In the genomic region with DNA sequence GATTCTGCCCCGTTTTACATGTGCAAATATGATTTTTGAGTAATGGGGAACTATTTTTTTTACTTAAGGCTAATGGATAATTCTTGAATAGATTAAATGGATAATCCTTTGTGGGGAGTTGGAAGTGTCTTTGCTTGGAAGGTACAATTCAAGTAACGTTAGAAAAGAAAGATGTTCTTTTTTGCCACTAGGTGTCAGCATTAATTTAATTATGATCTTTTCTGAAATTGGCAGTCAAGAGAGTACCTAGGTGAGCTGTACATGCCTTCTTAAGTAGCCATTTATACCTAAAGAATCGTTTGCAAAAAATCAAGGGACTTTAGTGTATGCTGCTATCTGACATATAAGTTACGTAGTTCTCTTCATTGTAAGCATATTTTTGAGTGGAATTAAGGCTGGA, we compare ENCODE assay signal across 8 cellular contexts. TPM values are rescaled to one million over a fixed set of nuclear protein-coding genes. Genes with fewer than 3 reads are reported as not detected.
DNase-seq lines count a peak whose midpoint lies in the region; ATAC-seq and TF ChIP-seq lines count a peak whose summit lies in the region.

No MANE protein-coding gene starts in this region.

- CTCF ChIA-PET in activated CD4-positive, alpha-beta T cell treated with anti-CD3 and anti-CD28 coated beads, Interleukin-2, amount 10 ng/mL, durations not matched to agents 7 days and 5 days (lab: Charles Lee) = interaction anchor here (0.6 to 1.8 kb wide), 16 partner anchors 8 to 344 kb away, joined by 3 to 8 read pairs (median 4); a partner anchor contains a TSS
- CTCF ChIA-PET in activated CD4-positive, alpha-beta memory T cell treated with anti-CD3 and anti-CD28 coated beads, Interleukin-2, amount 10 ng/mL, durations not matched to agents 7 days and 5 days (lab: Charles Lee) = interaction anchor here (0.6 to 5.2 kb wide), 33 partner anchors 9 to 397 kb away, joined by 3 to 54 read pairs (median 4); a partner anchor contains a TSS

- peak; percentile 60 for TF ChIP-seq CTCF in glutamatergic neuron (IDR thresholded peaks at IDR 0.05; ENCODE audit: partially characterized antibody, unreplicated experiment)
- TF ChIP-seq CTCF in retinal pigment epithelial cell (conservative IDR thresholded peaks at IDR 0.05; ENCODE audit: low read depth, low read length) = peak; percentile 35

- H3K36me3 Mint-ChIP-seq in activated CD4-positive, alpha-beta T cell treated with anti-CD3 and anti-CD28 coated beads, Interleukin-2, amount 10 ng/mL, durations not matched to agents 7 days and 5 days (ENCODE audit: low read depth) = peaks cover 8% of the 10 kb centered on the region
- H3K36me3 Mint-ChIP-seq in activated CD4-positive, alpha-beta memory T cell treated with anti-CD3 and anti-CD28 coated beads, Interleukin-2, amount 10 ng/mL, durations not matched to agents 7 days and 5 days (ENCODE audit: low read depth) = peaks cover 17% of the 10 kb centered on the region
- H3K36me3 Mint-ChIP-seq in glutamatergic neuron (ENCODE audit: unreplicated experiment) = no peaks in the 10 kb centered on the region

- H3K4me1 Mint-ChIP-seq in activated CD4-positive, alpha-beta T cell treated with anti-CD3 and anti-CD28 coated beads, Interleukin-2, amount 10 ng/mL, durations not matched to agents 7 days and 5 days = peaks cover 39% of the 10 kb centered on the region
- peaks cover 36% of the 10 kb centered on the region for H3K4me1 Mint-ChIP-seq in activated CD4-positive, alpha-beta memory T cell treated with anti-CD3 and anti-CD28 coated beads, Interleukin-2, amount 10 ng/mL, durations not matched to agents 7 days and 5 days
- peaks cover 15% of the 10 kb centered on the region for H3K4me1 Mint-ChIP-seq in glutamatergic neuron (ENCODE audit: low read depth, unreplicated experiment)

- POLR2A ChIA-PET in activated CD4-positive, alpha-beta T cell treated with anti-CD3 and anti-CD28 coated beads, Interleukin-2, amount 10 ng/mL, durations not matched to agents 7 days and 5 days (lab: Charles Lee) = interaction anchor here (1.2 kb wide), 1 partner anchor 217 kb away, joined by 3 read pairs; no protein-coding TSS in a partner anchor
- POLR2A ChIA-PET in activated CD4-positive, alpha-beta memory T cell treated with anti-CD3 and anti-CD28 coated beads, Interleukin-2, amount 10 ng/mL, durations not matched to agents 7 days and 5 days (lab: Charles Lee) = interaction anchor here (1.2 to 2.0 kb wide), 5 partner anchors 67 to 341 kb away, joined by 3 to 10 read pairs (median 6); a partner anchor contains a TSS

- peaks cover 3% of the 10 kb centered on the region for H3K27me3 Mint-ChIP-seq in activated CD4-positive, alpha-beta T cell treated with anti-CD3 and anti-CD28 coated beads, Interleukin-2, amount 10 ng/mL, durations not matched to agents 7 days and 5 days
- peaks cover 4% of the 10 kb centered on the region for H3K27me3 Mint-ChIP-seq in activated CD4-positive, alpha-beta memory T cell treated with anti-CD3 and anti-CD28 coated beads, Interleukin-2, amount 10 ng/mL, durations not matched to agents 7 days and 5 days
- no peaks in the 10 kb centered on the region for H3K27me3 Mint-ChIP-seq in glutamatergic neuron (ENCODE audit: unreplicated experiment)

- H3K9me3 Mint-ChIP-seq in activated CD4-positive, alpha-beta T cell treated with anti-CD3 and anti-CD28 coated beads, Interleukin-2, amount 10 ng/mL, durations not matched to agents 7 days and 5 days = no peaks in the 10 kb centered on the region
- H3K9me3 Mint-ChIP-seq in activated CD4-positive, alpha-beta memory T cell treated with anti-CD3 and anti-CD28 coated beads, Interleukin-2, amount 10 ng/mL, durations not matched to agents 7 days and 5 days = no peaks in the 10 kb centered on the region
- H3K9me3 Mint-ChIP-seq in glutamatergic neuron (ENCODE audit: unreplicated experiment) = peaks cover 2% of the 10 kb centered on the region

- no peak for DNase-seq in activated CD4-positive, alpha-beta T cell treated with anti-CD3 and anti-CD28 coated beads, Interleukin-2, amount 10 ng/mL, durations not matched to agents 7 days and 5 days
- DNase-seq in activated CD4-positive, alpha-beta T cell treated with anti-CD3 and anti-CD28 coated beads, Interleukin-2, amount 50 U/mL, for 4 hours = no peak
- DNase-seq in NCI-H2171 (lab: John Stamatoyannopoulos, UW) (peak; percentile 59), glutamatergic neuron (no peak), retinal pigment epithelial cell (ENCODE audit: low read depth) (peak; percentile 25)
- DNase-seq in activated CD4-positive, alpha-beta memory T cell treated with anti-CD3 and anti-CD28 coated beads, Interleukin-2, amount 10 ng/mL, durations not matched to agents 7 days and 5 days = no peak

- ATAC-seq in HG02798 (IDR thresholded peaks at IDR 0.05; ENCODE audit: poor library complexity, unreplicated experiment) = peak; percentile 31
- ATAC-seq in HG03175 (IDR thresholded peaks at IDR 0.05; ENCODE audit: unreplicated experiment) = no peak

- H3K4me3 Mint-ChIP-seq in activated CD4-positive, alpha-beta T cell treated with anti-CD3 and anti-CD28 coated beads, Interleukin-2, amount 10 ng/mL, durations not matched to agents 7 days and 5 days = peak overlapping the region; percentile 48
- H3K4me3 Mint-ChIP-seq in activated CD4-positive, alpha-beta memory T cell treated with anti-CD3 and anti-CD28 coated beads, Interleukin-2, amount 10 ng/mL, durations not matched to agents 7 days and 5 days = peak overlapping the region; percentile 60
- H3K4me3 Mint-ChIP-seq in glutamatergic neuron (ENCODE audit: unreplicated experiment) = peak overlapping the region; percentile 79

- peak overlapping the region; percentile 69 for H3K27ac Mint-ChIP-seq in activated CD4-positive, alpha-beta T cell treated with anti-CD3 and anti-CD28 coated beads, Interleukin-2, amount 10 ng/mL, durations not matched to agents 7 days and 5 days
- H3K27ac Mint-ChIP-seq in activated CD4-positive, alpha-beta memory T cell treated with anti-CD3 and anti-CD28 coated beads, Interleukin-2, amount 10 ng/mL, durations not matched to agents 7 days and 5 days = peak overlapping the region; percentile 62
- peak overlapping the region; percentile 40 for H3K27ac Mint-ChIP-seq in glutamatergic neuron (ENCODE audit: unreplicated experiment)

- H3K4me3 ChIP-seq in retinal pigment epithelial cell (ENCODE audit: low read length) = peak overlapping the region; percentile 16

RNA-seq across cellular contexts. Expression of a gene that starts 2.2 kb away (rescaled TPM):
- 10 to 100 TPM; 23.3 to 25.1 TPM for total RNA-seq in activated CD4-positive, alpha-beta T cell treated with anti-CD3 and anti-CD28 coated beads, Interleukin-2, amount 10 ng/mL, durations not matched to agents 7 days and 5 days
- 10 to 100 TPM; 25.5 to 30.6 TPM for total RNA-seq in activated CD4-positive, alpha-beta memory T cell treated with anti-CD3 and anti-CD28 coated beads, Interleukin-2, amount 10 ng/mL, durations not matched to agents 7 days and 5 days
- total RNA-seq in glutamatergic neuron (ENCODE audit: unreplicated experiment) = 29.4 TPM

Comparison
In these comparisons a context has a peak if more than half of its experiments do, and no peak if none do; other contexts are left out.
1. DNase-seq: peak in NCI-H2171 (single experiment) and retinal pigment epithelial cell (single experiment); none in activated CD4-positive, alpha-beta T cell treated with anti-CD3 and anti-CD28 coated beads, Interleukin-2, amount 10 ng/mL, durations not matched to agents 7 days and 5 days (single experiment), activated CD4-positive, alpha-beta T cell treated with anti-CD3 and anti-CD28 coated beads, Interleukin-2, amount 50 U/mL, for 4 hours (0 of 2), activated CD4-positive, alpha-beta memory T cell treated with anti-CD3 and anti-CD28 coated beads, Interleukin-2, amount 10 ng/mL, durations not matched to agents 7 days and 5 days (single experiment) and glutamatergic neuron (single experiment).
2. Peak in every context shown above with its lines, with median percentiles within 50 percentile points of each other: H3K27ac Mint-ChIP-seq and H3K4me3 Mint-ChIP-seq.